11 cellular contexts compared by ENCODE assay signal in the genomic region with DNA sequence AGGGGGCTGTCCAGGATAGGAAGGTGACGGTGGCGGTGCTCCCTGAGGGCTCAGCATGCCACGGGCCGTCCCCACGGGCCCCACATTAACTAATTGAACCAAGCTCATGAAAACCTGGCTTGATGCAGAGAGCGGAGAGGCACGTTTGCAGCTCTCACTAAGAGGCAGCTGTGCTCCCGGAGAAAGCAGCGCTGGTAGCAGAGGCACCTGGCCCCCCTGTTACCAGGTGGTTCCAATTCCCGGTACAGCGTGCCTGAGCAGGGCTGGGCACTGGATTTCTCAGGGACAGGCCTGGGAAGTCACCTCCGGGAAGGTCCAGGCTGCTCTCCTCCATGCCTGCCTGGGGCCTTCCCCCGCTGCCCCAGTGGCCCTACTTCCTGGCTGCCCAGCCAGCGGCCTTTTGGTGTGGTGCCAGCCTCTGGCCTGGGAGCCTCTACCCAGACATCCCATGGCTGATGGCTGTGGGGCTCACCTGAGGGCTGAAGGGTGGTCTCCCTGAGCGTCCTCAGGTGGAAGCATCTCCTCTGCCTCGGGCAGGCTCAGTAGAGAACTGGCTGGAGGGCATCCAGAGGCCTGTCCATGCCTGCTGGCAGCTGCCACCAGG. TPM values are rescaled to one million over a fixed set of nuclear protein-coding genes. Genes with fewer than 3 reads are reported as not detected.
DNase-seq lines count a peak whose midpoint lies in the region; ATAC-seq and TF ChIP-seq lines count a peak whose summit lies in the region.
"Had no signal": no experiment of that assay in that cellular context is flagged by ENCODE, and none has a peak within 500 bp of the region (broad histone marks: within the 10 kb centered on the region; RNA-seq: fewer than 3 reads in every experiment).

No MANE protein-coding gene starts in this region.

- no peak overlapping the region for H3K27ac Mint-ChIP-seq in activated CD4-positive, alpha-beta T cell treated with anti-CD3 and anti-CD28 coated beads for 36 hours
- no peak overlapping the region for H3K27ac Mint-ChIP-seq in activated T-helper 1 cell treated with anti-CD3 and anti-CD28 coated beads, Interleukin-12 subunit alpha, Interleukin-12 subunit beta, Interleukin-2, Interleukin-4 antibody, amounts not matched to agents 30 ng/mL and 10 ng/mL and 1 ng/mL, durations not matched to agents 14 hours and 24 hours and 36 hours

- H3K27me3 ChIP-seq in thoracic aorta (replicated peaks; ENCODE audit: insufficient read depth), result no peaks in the 10 kb centered on the region
- peaks cover 19% of the 10 kb centered on the region for H3K27me3 ChIP-seq in BE2C

- H3K9me3 Mint-ChIP-seq in activated CD4-positive, alpha-beta T cell treated with anti-CD3 and anti-CD28 coated beads for 36 hours (ENCODE audit: low read depth), result no peaks in the 10 kb centered on the region
- H3K9me3 Mint-ChIP-seq in activated T-helper 1 cell treated with anti-CD3 and anti-CD28 coated beads, Interleukin-12 subunit alpha, Interleukin-12 subunit beta, Interleukin-2, Interleukin-4 antibody, amounts not matched to agents 30 ng/mL and 10 ng/mL and 1 ng/mL, durations not matched to agents 14 hours and 24 hours and 36 hours, result no peaks in the 10 kb centered on the region

- H3K4me1 ChIP-seq in thoracic aorta (ENCODE audit: control insufficient read depth in 1 of 2, low read depth in 2 of 2) (no peaks in the 10 kb centered on the region), BE2C (no peaks in the 10 kb centered on the region)

- no peaks in the 10 kb centered on the region for H3K36me3 Mint-ChIP-seq in activated CD4-positive, alpha-beta T cell treated with anti-CD3 and anti-CD28 coated beads for 36 hours (ENCODE audit: low read depth)
- no peaks in the 10 kb centered on the region for H3K36me3 Mint-ChIP-seq in activated T-helper 1 cell treated with anti-CD3 and anti-CD28 coated beads, Interleukin-12 subunit alpha, Interleukin-12 subunit beta, Interleukin-2, Interleukin-4 antibody, amounts not matched to agents 30 ng/mL and 10 ng/mL and 1 ng/mL, durations not matched to agents 14 hours and 24 hours and 36 hours (ENCODE audit: low read depth)

- peak; percentile 44 for DNase-seq in activated CD4-positive, alpha-beta T cell treated with anti-CD3 and anti-CD28 coated beads for 36 hours
- DNase-seq in activated CD4-positive, alpha-beta T cell treated with anti-CD3 and anti-CD28 coated beads, Interleukin-2, amount 50 U/mL, for 4 hours, result no peak
- no peak for DNase-seq in activated T-helper 1 cell treated with anti-CD3 and anti-CD28 coated beads, Interleukin-12 subunit alpha, Interleukin-12 subunit beta, Interleukin-2, Interleukin-4 antibody, amounts not matched to agents 30 ng/mL and 10 ng/mL and 1 ng/mL, durations not matched to agents 14 hours and 24 hours and 36 hours (ENCODE audit: low spot score)
- DNase-seq in left colon (peak in 1 of 2 donors; percentile 59), thoracic aorta (ENCODE audit: low spot score) (no peak), foreskin fibroblast (no peak), omental fat pad (ENCODE audit: low spot score) (no peak), BE2C (no peak)
- DNase-seq: NCI-H510A, nucleus accumbens had no signal

- H3K36me3 ChIP-seq in thoracic aorta (no peaks in the 10 kb centered on the region), BE2C (no peaks in the 10 kb centered on the region)

- no peak for TF ChIP-seq CTCF in thoracic aorta (IDR thresholded peaks at IDR 0.05)
- no peak for TF ChIP-seq CTCF in foreskin fibroblast (IDR thresholded peaks at IDR 0.05; ENCODE audit: low read depth, low read length)
- TF ChIP-seq CTCF in omental fat pad (IDR thresholded peaks at IDR 0.05), result no peak
- TF ChIP-seq CTCF in BE2C (IDR thresholded peaks at IDR 0.05; ENCODE audit: low read depth, low read length), result no peak

- H3K9me3 ChIP-seq in thoracic aorta (no peaks in the 10 kb centered on the region), BE2C (no peaks in the 10 kb centered on the region)

- no peak for ATAC-seq in activated CD4-positive, alpha-beta T cell treated with anti-CD3 and anti-CD28 coated beads for 36 hours
- ATAC-seq in left colon (peak; percentile 19), thoracic aorta (ENCODE audit: insufficient number of reproducible peaks, low FRiP score, low read depth) (no peak), omental fat pad (ENCODE audit: low FRiP score) (no peak)

- H3K27ac ChIP-seq in thoracic aorta, result no peak overlapping the region
- H3K27ac ChIP-seq: HL-60 had no signal

- POLR2A ChIA-PET in activated CD4-positive, alpha-beta T cell treated with anti-CD3 and anti-CD28 coated beads for 36 hours (lab: Charles Lee), result interaction anchor here (1.5 kb wide), 1 partner anchor 68 kb away, joined by 5 read pairs; the partner anchor contains the start of gene CD81

- peaks cover 38% of the 10 kb centered on the region for H3K4me1 Mint-ChIP-seq in activated CD4-positive, alpha-beta T cell treated with anti-CD3 and anti-CD28 coated beads for 36 hours
- H3K4me1 Mint-ChIP-seq in activated T-helper 1 cell treated with anti-CD3 and anti-CD28 coated beads, Interleukin-12 subunit alpha, Interleukin-12 subunit beta, Interleukin-2, Interleukin-4 antibody, amounts not matched to agents 30 ng/mL and 10 ng/mL and 1 ng/mL, durations not matched to agents 14 hours and 24 hours and 36 hours (ENCODE audit: low read depth), result peaks cover 27% of the 10 kb centered on the region

- H3K27me3 Mint-ChIP-seq in activated CD4-positive, alpha-beta T cell treated with anti-CD3 and anti-CD28 coated beads for 36 hours, result no peaks in the 10 kb centered on the region
- peaks cover 14% of the 10 kb centered on the region for H3K27me3 Mint-ChIP-seq in activated T-helper 1 cell treated with anti-CD3 and anti-CD28 coated beads, Interleukin-12 subunit alpha, Interleukin-12 subunit beta, Interleukin-2, Interleukin-4 antibody, amounts not matched to agents 30 ng/mL and 10 ng/mL and 1 ng/mL, durations not matched to agents 14 hours and 24 hours and 36 hours (ENCODE audit: insufficient read depth)

- H3K4me3 ChIP-seq in thoracic aorta, result peak overlapping the region; percentile 64
- H3K4me3 ChIP-seq in foreskin fibroblast (ENCODE audit: low read depth in 1 of 2, low read length in 2 of 2), result no peak overlapping the region
- no peak overlapping the region for H3K4me3 ChIP-seq in BE2C (ENCODE audit: low read depth, low read length)

- peak overlapping the region; percentile 86 for H3K4me3 Mint-ChIP-seq in activated CD4-positive, alpha-beta T cell treated with anti-CD3 and anti-CD28 coated beads for 36 hours
- peak overlapping the region; percentile 88 for H3K4me3 Mint-ChIP-seq in activated T-helper 1 cell treated with anti-CD3 and anti-CD28 coated beads, Interleukin-12 subunit alpha, Interleukin-12 subunit beta, Interleukin-2, Interleukin-4 antibody, amounts not matched to agents 30 ng/mL and 10 ng/mL and 1 ng/mL, durations not matched to agents 14 hours and 24 hours and 36 hours

- CTCF ChIA-PET in activated CD4-positive, alpha-beta T cell treated with anti-CD3 and anti-CD28 coated beads for 36 hours (lab: Charles Lee), result interaction anchor here (0.6 to 1.5 kb wide), 4 partner anchors 26 to 86 kb away, joined by 3 to 7 read pairs (median 4); no protein-coding TSS in a partner anchor

- intact Hi-C loops in activated CD4-positive, alpha-beta T cell treated with anti-CD3 and anti-CD28 coated beads for 36 hours (cut with DNase I, micrococcal nuclease), result loop anchor here (1.0 to 5.0 kb wide), 4 partner anchors 35 to 441 kb away; partner anchors contain the start of gene CDKN1C (in 1 of the 2)
- intact Hi-C loops in activated T-helper 1 cell treated with anti-CD3 and anti-CD28 coated beads, Interleukin-12 subunit alpha, Interleukin-12 subunit beta, Interleukin-2, Interleukin-4 antibody, amounts not matched to agents 30 ng/mL and 10 ng/mL and 1 ng/mL, durations not matched to agents 14 hours and 24 hours and 36 hours (cut with micrococcal nuclease), result loop anchor here (10.0 kb wide), 1 partner anchor 1949 kb away; the partner anchor contains the start of gene TRIM21
- intact Hi-C loops in left colon (cut with DNase I, micrococcal nuclease), result no loop called here

RNA-seq across cellular contexts. Expression of gene KCNQ1, which starts 1.2 kb away (rescaled TPM):
- 10 to 100 TPM in 1 of 2 experiments, 1 to 10 TPM in 1; 9.1 to 10.9 TPM for total RNA-seq in activated CD4-positive, alpha-beta T cell treated with anti-CD3 and anti-CD28 coated beads for 36 hours
- total RNA-seq in activated T-helper 1 cell treated with anti-CD3 and anti-CD28 coated beads, Interleukin-12 subunit alpha, Interleukin-12 subunit beta, Interleukin-2, Interleukin-4 antibody, amounts not matched to agents 30 ng/mL and 10 ng/mL and 1 ng/mL, durations not matched to agents 14 hours and 24 hours and 36 hours, result 5.3 and 6.4 TPM in 2 replicates
- total RNA-seq in left colon (10 to 100 TPM; 42.8 to 56.8 TPM), thoracic aorta (10 to 100 TPM in 1 of 2 donors, 1 to 10 TPM in 1; 4.4 to 25.3 TPM), omental fat pad (1 to 10 TPM; 4.5 to 5.9 (median 5.2) TPM)
- polyA plus RNA-seq in BE2C (2012; ENCODE audit: insufficient read depth, insufficient read length, low read depth), result not detected

RNA-seq across cellular contexts. Expression of gene TRPM5, which starts 1.7 kb away (rescaled TPM):
- under 1 TPM in 1 of 2 experiments, not detected in 1; 0.05 TPM for total RNA-seq in activated CD4-positive, alpha-beta T cell treated with anti-CD3 and anti-CD28 coated beads for 36 hours
- not detected in 2 replicates for total RNA-seq in activated T-helper 1 cell treated with anti-CD3 and anti-CD28 coated beads, Interleukin-12 subunit alpha, Interleukin-12 subunit beta, Interleukin-2, Interleukin-4 antibody, amounts not matched to agents 30 ng/mL and 10 ng/mL and 1 ng/mL, durations not matched to agents 14 hours and 24 hours and 36 hours
- 1 to 10 TPM; 2.0 to 3.8 TPM for total RNA-seq in left colon
- total RNA-seq in thoracic aorta, result not detected
- under 1 TPM in 1 of 4 donors, not detected in 3; 0.63 TPM for total RNA-seq in omental fat pad
- polyA plus RNA-seq in BE2C (2012; ENCODE audit: insufficient read depth, insufficient read length, low read depth), result 0.15 TPM

RNA-seq across cellular contexts. Expression of gene TSSC4, which starts 45.5 kb away (rescaled TPM):
- total RNA-seq in activated CD4-positive, alpha-beta T cell treated with anti-CD3 and anti-CD28 coated beads for 36 hours, result 10 to 100 TPM; 19.8 to 38.4 TPM
- total RNA-seq in activated T-helper 1 cell treated with anti-CD3 and anti-CD28 coated beads, Interleukin-12 subunit alpha, Interleukin-12 subunit beta, Interleukin-2, Interleukin-4 antibody, amounts not matched to agents 30 ng/mL and 10 ng/mL and 1 ng/mL, durations not matched to agents 14 hours and 24 hours and 36 hours, result 70.8 and 76.4 TPM in 2 replicates
- 10 to 100 TPM; 39.9 to 40.4 TPM for total RNA-seq in left colon
- 10 to 100 TPM; 31.6 to 57.9 TPM for total RNA-seq in thoracic aorta
- total RNA-seq in omental fat pad, result 10 to 100 TPM; 29.9 to 59.7 (median 33.5) TPM
- polyA plus RNA-seq in BE2C (2012; ENCODE audit: insufficient read depth, insufficient read length, low read depth), result 371 TPM

Comparison
In these comparisons a context has a peak if more than half of its experiments do, and no peak if none do; other contexts are left out.
1. intact Hi-C loops: an anchor here in activated CD4-positive, alpha-beta T cell treated with anti-CD3 and anti-CD28 coated beads for 36 hours (1.0 to 5.0 kb wide) and activated T-helper 1 cell treated with anti-CD3 and anti-CD28 coated beads, Interleukin-12 subunit alpha, Interleukin-12 subunit beta, Interleukin-2, Interleukin-4 antibody, amounts not matched to agents 30 ng/mL and 10 ng/mL and 1 ng/mL, durations not matched to agents 14 hours and 24 hours and 36 hours (10.0 kb wide); none called in left colon.